Comparison of ENCODE assay signal across 18 cellular contexts in the genomic region with DNA sequence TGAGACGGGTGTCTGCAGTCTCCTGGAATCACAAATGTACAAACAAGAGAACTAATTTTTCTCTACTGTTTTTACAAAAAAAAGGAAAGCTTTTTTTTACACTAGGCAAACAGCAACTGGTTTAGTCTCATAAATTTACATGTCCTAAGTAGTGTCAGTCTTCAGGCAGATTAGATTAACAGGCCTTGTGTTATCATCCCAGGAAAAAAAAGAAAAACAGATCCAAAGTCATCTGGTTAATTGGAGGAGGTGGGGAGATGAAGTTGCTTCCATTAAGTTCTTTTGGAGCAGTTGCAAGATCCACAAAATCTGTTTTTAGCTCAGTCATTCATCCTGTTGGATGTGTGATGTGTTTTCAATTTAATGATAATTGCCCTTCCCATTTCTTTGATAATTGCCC.
"Had no signal": no experiment of that assay in that cellular context is flagged by ENCODE, and none has a peak within 500 bp of the region (broad histone marks: within the 10 kb centered on the region; RNA-seq: fewer than 3 reads in every experiment).

No MANE protein-coding gene starts in this region.

- H3K4me3 Mint-ChIP-seq: activated CD4-positive, alpha-beta memory T cell treated with anti-CD3 and anti-CD28 coated beads, Interleukin-2, amount 10 ng/mL, durations not matched to agents 7 days and 5 days; activated naive CD8-positive, alpha-beta T cell; natural killer cell treated with Interleukin-12 subunit alpha and Interleukin-12 subunit beta and Interleukin-15 and Interleukin-18, amount 100 ng/mL, for 72 hours had no signal

- H3K4me1 Mint-ChIP-seq: activated CD4-positive, alpha-beta memory T cell treated with anti-CD3 and anti-CD28 coated beads, Interleukin-2, amount 10 ng/mL, durations not matched to agents 7 days and 5 days had no signal

- H3K4me1 ChIP-seq: stomach had no signal

- DNase-seq: activated CD4-positive, alpha-beta memory T cell treated with anti-CD3 and anti-CD28 coated beads, Interleukin-2, amount 10 ng/mL, durations not matched to agents 7 days and 5 days; activated gamma-delta T cell; activated T-cell treated with anti-CD3 and anti-CD28 coated beads, Interleukin-2, amount 50 U/mL, for 48 hours; amygdala; cerebellar nuclear complex; dermis blood vessel endothelial cell; erythroblast; hippocampal formation; ovary; retina; stimulated activated CD4-positive, alpha-beta T cell treated with anti-CD3 and anti-CD28 coated beads, Interleukin-4, amount 100 ng/mL, for 4 hours; stomach; T1000 had no signal

- H3K27ac ChIP-seq: ovary had no signal

- H3K27me3 ChIP-seq: ovary, stomach had no signal

- ATAC-seq: natural killer cell treated with Interleukin-12 subunit alpha and Interleukin-12 subunit beta and Interleukin-15 and Interleukin-18, amount 100 ng/mL, for 72 hours had no signal

- H3K4me3 ChIP-seq: lung, ovary, stomach had no signal

- H3K36me3 Mint-ChIP-seq: activated naive CD8-positive, alpha-beta T cell; brain; natural killer cell treated with Interleukin-12 subunit alpha and Interleukin-12 subunit beta and Interleukin-15 and Interleukin-18, amount 100 ng/mL, for 72 hours had no signal

- H3K36me3 ChIP-seq: ovary, stomach had no signal

- H3K9me3 ChIP-seq: ovary had no signal

- H3K27me3 Mint-ChIP-seq: activated CD4-positive, alpha-beta memory T cell treated with anti-CD3 and anti-CD28 coated beads, Interleukin-2, amount 10 ng/mL, durations not matched to agents 7 days and 5 days; activated naive CD8-positive, alpha-beta T cell; natural killer cell treated with Interleukin-12 subunit alpha and Interleukin-12 subunit beta and Interleukin-15 and Interleukin-18, amount 100 ng/mL, for 72 hours had no signal

- FAIRE-seq: urothelium cell line had no signal

- H3K27ac Mint-ChIP-seq: activated CD4-positive, alpha-beta memory T cell treated with anti-CD3 and anti-CD28 coated beads, Interleukin-2, amount 10 ng/mL, durations not matched to agents 7 days and 5 days; activated naive CD8-positive, alpha-beta T cell; natural killer cell treated with Interleukin-12 subunit alpha and Interleukin-12 subunit beta and Interleukin-15 and Interleukin-18, amount 100 ng/mL, for 72 hours had no signal
